Comparison of ENCODE assay signal across 12 cellular contexts in genomic region chr15:40956543-40956982, GRCh38. TPM values are rescaled to one million over a fixed set of nuclear protein-coding genes. Genes with fewer than 3 reads are reported as not detected.
DNase-seq lines count a peak whose midpoint lies in the region; ATAC-seq and TF ChIP-seq lines count a peak whose summit lies in the region.
"Had no signal": no experiment of that assay in that cellular context is flagged by ENCODE, and none has a peak within 500 bp of the region (broad histone marks: within the 10 kb centered on the region; RNA-seq: fewer than 3 reads in every experiment).

No MANE protein-coding gene starts in this region.

- peak overlapping the region; percentile 96 for H3K4me3 ChIP-seq in AG04449 (ENCODE audit: low read depth, low read length)
- H3K4me3 ChIP-seq: SJSA1 had no signal

- ATAC-seq in HG03342 (IDR thresholded peaks at IDR 0.05; ENCODE audit: unreplicated experiment): no peak

- DNase-seq in AG04449 (ENCODE audit: low read depth, low spot score) (no peak), G401 (ENCODE audit: low spot score) (peak; percentile 17), nephron progenitor cell (no peak), SW480 (ENCODE audit: low spot score) (no peak), AG20443 (ENCODE audit: low spot score) (no peak)
- no peak for DNase-seq in stimulated activated CD8-positive, alpha-beta memory T cell treated with anti-CD3 and anti-CD28 coated beads, Interleukin-4, amount 100 ng/mL, for 48 hours
- DNase-seq: activated gamma-delta T cell, NCI-H1694 treated with DMSO at 0.1 percent for 48 hours, retina had no signal

- H3K36me3 Mint-ChIP-seq in brain (peaks cover 18% of the 10 kb centered on the region), nephron progenitor cell (ENCODE audit: low read depth) (no peaks in the 10 kb centered on the region)

- TF ChIP-seq CTCF in AG04449 (IDR thresholded peaks at IDR 0.05; ENCODE audit: insufficient read depth, low read length, missing control alignments) (no peak), brain (conservative IDR thresholded peaks at IDR 0.05) (no peak), nephron progenitor cell (IDR thresholded peaks at IDR 0.05) (no peak)

- peaks cover 32% of the 10 kb centered on the region for H3K27me3 Mint-ChIP-seq in brain
- H3K27me3 Mint-ChIP-seq in nephron progenitor cell (ENCODE audit: low read depth, poor library complexity): peaks cover 31% of the 10 kb centered on the region

- in situ Hi-C loops in G401 (cut with HindIII; ENCODE audit: low sequenced_read_pairs): no loop called here

- H3K4me1 Mint-ChIP-seq in brain (peaks cover 77% of the 10 kb centered on the region), nephron progenitor cell (peaks cover 58% of the 10 kb centered on the region)

- H3K4me3 Mint-ChIP-seq in brain (peak overlapping the region; percentile 43 to 94 (median 70)), nephron progenitor cell (peak overlapping the region; percentile 12)

- POLR2A ChIA-PET in AG04449 (lab: Yijun Ruan, JAX): interaction anchor here (0.6 to 2.1 kb wide), 5 partner anchors 15 to 502 kb away, joined by 3 to 6 read pairs (median 4); no protein-coding TSS in a partner anchor

- CTCF ChIA-PET in AG04449 (lab: Yijun Ruan, JAX): interaction anchor here (1.0 to 3.5 kb wide), 6 partner anchors 9 to 66 kb away, joined by 3 to 28 read pairs (median 4); no protein-coding TSS in a partner anchor

- no peaks in the 10 kb centered on the region for H3K9me3 Mint-ChIP-seq in brain
- no peaks in the 10 kb centered on the region for H3K9me3 Mint-ChIP-seq in nephron progenitor cell

- H3K27ac Mint-ChIP-seq in brain (peak overlapping the region; percentile 8 to 84 (median 22)), nephron progenitor cell (no peak overlapping the region)

RNA-seq across cellular contexts. Expression of gene CHAC1, which starts 3.3 kb away (rescaled TPM):
- 12.4 and 12.9 TPM in 2 replicates for total RNA-seq in G401 (2014; rRNA removed; shearing (Covaris generic))
- polyA plus RNA-seq in brain (ENCODE audit: insufficient read depth, low read depth, low replicate concordance): 16.9 TPM

RNA-seq across cellular contexts. Expression of gene DLL4, which starts 27.4 kb away (rescaled TPM):
- total RNA-seq in G401 (2014; rRNA removed; shearing (Covaris generic)): 0.20 and 0.62 TPM in 2 replicates
- polyA plus RNA-seq in brain (ENCODE audit: insufficient read depth, low read depth, low replicate concordance): 6.8 TPM
- total RNA-seq: SJSA1 had no signal
